ENCODE assay signal across 1 cellular context in the genomic region with DNA sequence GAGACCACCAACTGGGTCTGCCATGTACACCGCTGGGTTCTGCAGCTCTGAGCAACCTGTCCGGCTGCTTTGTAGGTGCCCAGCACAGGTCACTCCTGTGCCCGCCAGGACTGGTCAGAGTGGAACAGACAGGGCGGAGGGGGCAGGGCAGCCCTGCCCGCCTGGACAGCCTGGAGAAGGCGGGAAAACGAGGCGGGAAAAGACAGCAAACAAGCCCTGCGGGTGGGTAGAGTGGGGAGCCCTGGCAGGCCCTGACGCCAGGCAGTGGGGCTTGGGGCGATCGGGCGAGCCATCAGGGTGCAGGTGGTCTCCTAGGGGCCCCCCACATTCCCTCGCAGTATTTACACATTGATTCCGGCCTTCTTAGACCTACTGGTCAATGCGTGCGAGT.
TF ChIP-seq lines count a peak whose summit lies in the region.

No MANE protein-coding gene starts in this region.

TF ChIP-seq in HepG2, 621 proteins besides CTCF, POLR2A, EP300 and RAD21 (continues in another document):
- TF ChIP-seq, protein P1, sequence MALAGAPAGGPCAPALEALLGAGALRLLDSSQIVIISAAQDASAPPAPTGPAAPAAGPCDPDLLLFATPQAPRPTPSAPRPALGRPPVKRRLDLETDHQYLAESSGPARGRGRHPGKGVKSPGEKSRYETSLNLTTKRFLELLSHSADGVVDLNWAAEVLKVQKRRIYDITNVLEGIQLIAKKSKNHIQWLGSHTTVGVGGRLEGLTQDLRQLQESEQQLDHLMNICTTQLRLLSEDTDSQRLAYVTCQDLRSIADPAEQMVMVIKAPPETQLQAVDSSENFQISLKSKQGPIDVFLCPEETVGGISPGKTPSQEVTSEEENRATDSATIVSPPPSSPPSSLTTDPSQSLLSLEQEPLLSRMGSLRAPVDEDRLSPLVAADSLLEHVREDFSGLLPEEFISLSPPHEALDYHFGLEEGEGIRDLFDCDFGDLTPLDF (CRISPR knock-in tag; IDR thresholded peaks at IDR 0.05) = peak; percentile 95
- TF ChIP-seq ZNF737 (CRISPR knock-in tag; IDR thresholded peaks at IDR 0.05; ENCODE audit: borderline replicate concordance) (no peak), TEAD3 (CRISPR knock-in tag; optimal IDR thresholded peaks at IDR 0.05; ENCODE audit: borderline replicate concordance) (no peak), ZNF7 (CRISPR knock-in tag; IDR thresholded peaks at IDR 0.05) (no peak), MLXIP (CRISPR knock-in tag; IDR thresholded peaks at IDR 0.05; ENCODE audit: borderline replicate concordance) (no peak), ZNF512 (CRISPR knock-in tag; IDR thresholded peaks at IDR 0.05) (no peak), ARID5B (CRISPR knock-in tag; IDR thresholded peaks at IDR 0.05) (no peak), SNRNP70 (IDR thresholded peaks at IDR 0.05; ENCODE audit: low read depth, low read length) (no peak), CENPT (CRISPR knock-in tag; IDR thresholded peaks at IDR 0.05; ENCODE audit: low read depth) (0 out of 2 replicates have a peak, but pooled peaks have one; percentile 32), FOXC1 (CRISPR knock-in tag; IDR thresholded peaks at IDR 0.05; ENCODE audit: borderline replicate concordance) (no peak), ZNF672 (CRISPR knock-in tag; IDR thresholded peaks at IDR 0.05) (no peak), GLMP (CRISPR knock-in tag; IDR thresholded peaks at IDR 0.05; ENCODE audit: borderline replicate concordance) (no peak), HMG20B (CRISPR knock-in tag; conservative IDR thresholded peaks at IDR 0.05) (0 out of 2 replicates have a peak, but pooled peaks have one; percentile 7), GPBP1L1 (CRISPR knock-in tag; IDR thresholded peaks at IDR 0.05) (no peak), GTF2F1 (IDR thresholded peaks at IDR 0.05; ENCODE audit: low read length) (no peak), ZNF33A (CRISPR knock-in tag; IDR thresholded peaks at IDR 0.05; ENCODE audit: borderline replicate concordance) (no peak), KDM5B (CRISPR knock-in tag; IDR thresholded peaks at IDR 0.05; ENCODE audit: borderline replicate concordance) (peak; percentile 72), CCDC6 (CRISPR knock-in tag; IDR thresholded peaks at IDR 0.05) (0 out of 2 replicates have a peak, but pooled peaks have one; percentile 6), ZNF33B (CRISPR knock-in tag; IDR thresholded peaks at IDR 0.05) (no peak), TFAP4 (IDR thresholded peaks at IDR 0.05; ENCODE audit: borderline replicate concordance, low read depth) (peak; percentile 0; the same call in 1 of the 2 replicates), SYNCRIP (IDR thresholded peaks at IDR 0.05; ENCODE audit: insufficient read depth, low read depth, low read length) (no peak), ZNF414 (CRISPR knock-in tag; IDR thresholded peaks at IDR 0.05) (no peak), MAFF (IDR thresholded peaks at IDR 0.05; ENCODE audit: low read depth, low read length) (no peak), ZSCAN21 (CRISPR knock-in tag; IDR thresholded peaks at IDR 0.05; ENCODE audit: borderline replicate concordance) (0 out of 2 replicates have a peak, but pooled peaks have one; percentile 5), AGO2 (optimal IDR thresholded peaks at IDR 0.05; ENCODE audit: low read depth, low read length) (no peak), FOXO1 (CRISPR knock-in tag; IDR thresholded peaks at IDR 0.05) (0 out of 2 replicates have a peak, but pooled peaks have one; percentile 7), NPAS2 (CRISPR knock-in tag; IDR thresholded peaks at IDR 0.05; ENCODE audit: borderline replicate concordance) (no peak), ZNF10 (CRISPR knock-in tag; IDR thresholded peaks at IDR 0.05; ENCODE audit: borderline replicate concordance, low read depth) (no peak), ZNF761 (CRISPR knock-in tag; conservative IDR thresholded peaks at IDR 0.05) (0 out of 2 replicates have a peak, but pooled peaks have one; percentile 11), JARID2 (CRISPR knock-in tag; IDR thresholded peaks at IDR 0.05; ENCODE audit: insufficient replicate concordance) (no peak), KLF12 (CRISPR knock-in tag; IDR thresholded peaks at IDR 0.05; ENCODE audit: borderline replicate concordance) (no peak), CERS6 (CRISPR knock-in tag; IDR thresholded peaks at IDR 0.05) (no peak), NONO (IDR thresholded peaks at IDR 0.05) (no peak), NONO (CRISPR knock-in tag; conservative IDR thresholded peaks at IDR 0.05) (peak; percentile 60; the same call in 1 of the 2 replicates), HOXA9 (CRISPR knock-in tag; IDR thresholded peaks at IDR 0.05; ENCODE audit: borderline replicate concordance) (0 out of 2 replicates have a peak, but pooled peaks have one; percentile 39), AKAP8 (CRISPR knock-in tag; IDR thresholded peaks at IDR 0.05) (0 out of 2 replicates have a peak, but pooled peaks have one; percentile 3), BCL6 (CRISPR knock-in tag; IDR thresholded peaks at IDR 0.05) (no peak), MIXL1 (CRISPR knock-in tag; IDR thresholded peaks at IDR 0.05) (no peak), ZNF501 (CRISPR knock-in tag; IDR thresholded peaks at IDR 0.05) (no peak), MIER3 (CRISPR knock-in tag; IDR thresholded peaks at IDR 0.05; ENCODE audit: borderline replicate concordance) (no peak), CC2D1A (CRISPR knock-in tag; IDR thresholded peaks at IDR 0.05) (no peak), RCOR2 (CRISPR knock-in tag; IDR thresholded peaks at IDR 0.05) (0 out of 2 replicates have a peak, but pooled peaks have one; percentile 29)
- TF ChIP-seq, protein P2, sequence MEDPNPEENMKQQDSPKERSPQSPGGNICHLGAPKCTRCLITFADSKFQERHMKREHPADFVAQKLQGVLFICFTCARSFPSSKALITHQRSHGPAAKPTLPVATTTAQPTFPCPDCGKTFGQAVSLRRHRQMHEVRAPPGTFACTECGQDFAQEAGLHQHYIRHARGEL (CRISPR knock-in tag; IDR thresholded peaks at IDR 0.05) = no peak
- TF ChIP-seq, protein P3, sequence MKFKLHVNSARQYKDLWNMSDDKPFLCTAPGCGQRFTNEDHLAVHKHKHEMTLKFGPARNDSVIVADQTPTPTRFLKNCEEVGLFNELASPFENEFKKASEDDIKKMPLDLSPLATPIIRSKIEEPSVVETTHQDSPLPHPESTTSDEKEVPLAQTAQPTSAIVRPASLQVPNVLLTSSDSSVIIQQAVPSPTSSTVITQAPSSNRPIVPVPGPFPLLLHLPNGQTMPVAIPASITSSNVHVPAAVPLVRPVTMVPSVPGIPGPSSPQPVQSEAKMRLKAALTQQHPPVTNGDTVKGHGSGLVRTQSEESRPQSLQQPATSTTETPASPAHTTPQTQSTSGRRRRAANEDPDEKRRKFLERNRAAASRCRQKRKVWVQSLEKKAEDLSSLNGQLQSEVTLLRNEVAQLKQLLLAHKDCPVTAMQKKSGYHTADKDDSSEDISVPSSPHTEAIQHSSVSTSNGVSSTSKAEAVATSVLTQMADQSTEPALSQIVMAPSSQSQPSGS (CRISPR knock-in tag; IDR thresholded peaks at IDR 0.05) = 0 out of 2 replicates have a peak, but pooled peaks have one; percentile 19
